In genomic region chr11:46121724-46122477, GRCh38 we compare ENCODE assay signal across 8 cellular contexts. TPM values are rescaled to one million over a fixed set of nuclear protein-coding genes. Genes with fewer than 3 reads are reported as not detected.
DNase-seq lines count a peak whose midpoint lies in the region; ATAC-seq, FAIRE-seq and TF ChIP-seq lines count a peak whose summit lies in the region.

No MANE protein-coding gene starts in this region.

- peak overlapping the region; percentile 68 for H3K9ac ChIP-seq in mammary epithelial cell (ENCODE audit: insufficient read depth, low read length)

- H3K27ac ChIP-seq in A549 = peak overlapping the region; percentile 97 to 98
- H3K27ac ChIP-seq in WERI-Rb-1 = peak overlapping the region; percentile 89
- H3K27ac ChIP-seq in mammary epithelial cell (ENCODE audit: insufficient read depth, low read depth, low read length) = peak overlapping the region; percentile 18
- peak overlapping the region; percentile 62 to 98 (median 96) for H3K27ac ChIP-seq in spleen

- CTCF ChIA-PET in A549 (lab: Yijun Ruan, JAX) = interaction anchor here (1.2 kb wide), 1 partner anchor 246 kb away, joined by 3 read pairs; no protein-coding TSS in a partner anchor
- CTCF ChIA-PET in mammary epithelial cell (lab: Charles Lee; ENCODE audit: low non-redundant PET) = no interaction called here

- H3K4me3 ChIP-seq in A549 (peak overlapping the region; percentile 66), WERI-Rb-1 (ENCODE audit: low read depth, low read length) (peak overlapping the region; percentile 92), mammary epithelial cell (replicated peaks in 1 of 3; ENCODE audit: insufficient read depth in 1 of 3, low read depth in 2 of 3, low read length in 3 of 3) (peak overlapping the region; percentile 66 to 77 (median 73)), spleen (peak overlapping the region; percentile 69 to 99 (median 87))

- FAIRE-seq in A549 (lab: Jason Lieb, UNC) = no peak

- no TSS peak for BruUV-seq in mammary epithelial cell (replicated peaks; lab: Mats Ljungman, UMichigan)

- no peak for TF ChIP-seq RAD21 in A549 (conservative IDR thresholded peaks at IDR 0.05 in 1 of 2, IDR thresholded peaks at IDR 0.05 in 1 of 2)

- H3K27me3 ChIP-seq in WERI-Rb-1 (ENCODE audit: insufficient read depth, low read depth, severe bottlenecking) = no peaks in the 10 kb centered on the region
- no peaks in the 10 kb centered on the region for H3K27me3 ChIP-seq in mammary epithelial cell (ENCODE audit: insufficient read depth, low read length)
- no peaks in the 10 kb centered on the region for H3K27me3 ChIP-seq in spleen (replicated peaks in 1 of 7)

- TF ChIP-seq POLR2A in A549 (IDR thresholded peaks at IDR 0.05; ENCODE audit: low read length) = peak; percentile 47; the same call in 1 of the 2 replicates
- TF ChIP-seq POLR2A in spleen (IDR thresholded peaks at IDR 0.05) = peak in 1 of 3 donors; percentile 66

- POLR2A ChIA-PET in A549 (lab: Yijun Ruan, JAX) = interaction anchor here (0.6 to 4.0 kb wide), 9 partner anchors 16 to 194 kb away, joined by 3 to 18 read pairs (median 3); no protein-coding TSS in a partner anchor

- intact Hi-C loops in mammary epithelial cell (cut with micrococcal nuclease) = loop anchor here (1.0 to 5.0 kb wide), 3 partner anchors 37 to 155 kb away; no protein-coding TSS in a partner anchor
- intact Hi-C loops in spleen (cut with DNase I; ENCODE audit: low total_unique reads) = loop anchor here (10.0 kb wide), 1 partner anchor 113 kb away; no protein-coding TSS in a partner anchor

- H2AFZ ChIP-seq in mammary epithelial cell (ENCODE audit: low read depth, low read length) = peak overlapping the region; percentile 89

- in situ Hi-C loops in mammary epithelial cell (cut with MboI; ENCODE audit: low sequenced_read_pairs in 2 of 2) = no loop called here

- peaks cover 26% of the 10 kb centered on the region for H3K79me2 ChIP-seq in mammary epithelial cell (ENCODE audit: insufficient read depth, low read length)

- H3K9me3 ChIP-seq in A549 (no peaks in the 10 kb centered on the region), WERI-Rb-1 (ENCODE audit: severe bottlenecking) (no peaks in the 10 kb centered on the region), mammary epithelial cell (replicated peaks; ENCODE audit: insufficient read depth, low read length) (no peaks in the 10 kb centered on the region), spleen (no peaks in the 10 kb centered on the region)

- TF ChIP-seq CTCF in A549 (IDR thresholded peaks at IDR 0.05) (no peak), WERI-Rb-1 (IDR thresholded peaks at IDR 0.05; ENCODE audit: low read depth, low read length) (no peak), mammary epithelial cell (conservative IDR thresholded peaks at IDR 0.05 in 1 of 2, IDR thresholded peaks at IDR 0.05 in 1 of 2; ENCODE audit: extremely low read depth in 1 of 2, insufficient read depth in 1 of 2, low read depth in 1 of 2, low read length in 2 of 2) (no peak), spleen (IDR thresholded peaks at IDR 0.05 in 8 of 11, conservative IDR thresholded peaks at IDR 0.05 in 3 of 11) (no peak)

- H4K20me1 ChIP-seq in mammary epithelial cell (ENCODE audit: insufficient read depth, low read length) = no peaks in the 10 kb centered on the region

- H3K4me1 ChIP-seq in A549 = peaks cover 28% of the 10 kb centered on the region
- H3K4me1 ChIP-seq in mammary epithelial cell (ENCODE audit: insufficient read depth, low read length) = peaks cover 11% of the 10 kb centered on the region
- peaks cover 22 to 44% (median 36%) of the 10 kb centered on the region in 6 donors for H3K4me1 ChIP-seq in spleen

- DNase-seq in A549 (ENCODE audit: low read depth in 1 of 2, low spot score in 1 of 2) (peak; percentile 65 to 96), NCI-H2171 (lab: John Stamatoyannopoulos, UW) (peak; percentile 93), WERI-Rb-1 (peak; percentile 76), mammary epithelial cell (peak; percentile 85), inferior parietal cortex (ENCODE audit: extremely low spot score) (peak; percentile 85), spleen (peak; percentile 93)

- no peak for TF ChIP-seq EP300 in A549 (IDR thresholded peaks at IDR 0.05)

- ATAC-seq in A549 = peak; percentile 46 to 49
- ATAC-seq in GM18861 (IDR thresholded peaks at IDR 0.05; ENCODE audit: unreplicated experiment) = peak; percentile 38
- ATAC-seq in HG03066 (IDR thresholded peaks at IDR 0.05; ENCODE audit: low read depth, unreplicated experiment) = peak; percentile 30

- under 1% methylated on average over 39 of the region's 74 CpGs for WGBS in A549 (ENCODE audit: missing lambda C conversion rate)
- 3% methylated on average over 11 of the region's 74 CpGs for WGBS in mammary epithelial cell (ENCODE audit: low coverage, missing lambda C conversion rate)
- WGBS in spleen, 5 donors = 0 to 2% (median 1%) methylated on average over 40 to 74 of the region's 74 CpGs

- H3K4me2 ChIP-seq in A549 (peak overlapping the region; percentile 93), mammary epithelial cell (ENCODE audit: insufficient read depth, low read depth, low read length) (peak overlapping the region; percentile 71)

- dilution Hi-C loops in mammary epithelial cell (cut with HindIII; ENCODE audit: low sequenced_read_pairs) = no loop called here

- H3K36me3 ChIP-seq in WERI-Rb-1 (no peaks in the 10 kb centered on the region), mammary epithelial cell (ENCODE audit: insufficient read depth, low read length) (no peaks in the 10 kb centered on the region), spleen (no peaks in the 10 kb centered on the region)

TF ChIP-seq in A549, 52 proteins besides CTCF, POLR2A, EP300 and RAD21:
- TF ChIP-seq RCOR1 (IDR thresholded peaks at IDR 0.05; ENCODE audit: low read depth, low read length) (0 out of 2 replicates have a peak, but pooled peaks have one; percentile 83), JUNB (IDR thresholded peaks at IDR 0.05) (no peak), CEBPB (IDR thresholded peaks at IDR 0.05) (0 out of 4 replicates have a peak, but pooled peaks of 1 of the 2 experiments have one; percentile 12), CHD2 (IDR thresholded peaks at IDR 0.05; ENCODE audit: low read length, partially characterized antibody) (peak; percentile 26), ZC3H11A (IDR thresholded peaks at IDR 0.05) (no peak), PBX3 (IDR thresholded peaks at IDR 0.05) (peak; percentile 84), PHF8 (IDR thresholded peaks at IDR 0.05; ENCODE audit: borderline replicate concordance, low read depth) (no peak), JUN (IDR thresholded peaks at IDR 0.05) (peak in 1 of 2 experiments; percentile 17; a peak in 2 of 5 replicates)

RNA-seq across cellular contexts. Expression of gene PHF21A, which starts 0.6 kb away (rescaled TPM):
- polyA plus RNA-seq in A549 (2011; rRNA removed) = 29.8 and 31.9 TPM in 2 replicates
- 10.6 and 12.7 TPM in 2 replicates for polyA plus RNA-seq in A549 (2012; cell fraction: cytosol; rRNA removed)
- 26.2 and 36.5 TPM in 2 replicates for polyA plus RNA-seq in A549 (2012; cell fraction: nucleus; rRNA removed)
- 16.4 to 21.0 TPM (median 20.0 TPM) in 3 replicates for polyA plus RNA-seq in A549 (2017; fragmentation: RNase III; extraction: RNeasy Plus Mini Kit Qiagen cat#74134 plus additional on column Dnase treatment)
- 20.3 and 24.7 TPM in 2 replicates for polyA minus RNA-seq in A549 (2011; rRNA and poly(A)+ RNA removed)
- total RNA-seq in mammary epithelial cell = 10 to 100 TPM; 10.0 to 34.1 TPM
- polyA plus RNA-seq in mammary epithelial cell = 9.8 TPM
- 4.9 TPM for polyA minus RNA-seq in mammary epithelial cell
- 100 to 1,000 TPM in 2 of 7 donors, 10 to 100 TPM in 5; 74.0 to 110 (median 85.3) TPM for total RNA-seq in spleen
- 10 to 100 TPM in 2 of 3 donors, 1 to 10 TPM in 1; 9.2 to 22.0 (median 12.4) TPM for polyA plus RNA-seq in spleen

Comparison
In these comparisons a context has a peak if more than half of its experiments do, and no peak if none do; other contexts are left out.
1. Peak in every context shown above with its lines: DNase-seq, ATAC-seq, H3K4me3 ChIP-seq and H3K27ac ChIP-seq.
2. H3K27ac ChIP-seq: peak in every context shown above with its lines; median percentile 98 in A549; 96 in spleen; 89 in WERI-Rb-1; 18 in mammary epithelial cell.